Comparison of ENCODE assay signal across 14 cellular contexts in the genomic region with DNA sequence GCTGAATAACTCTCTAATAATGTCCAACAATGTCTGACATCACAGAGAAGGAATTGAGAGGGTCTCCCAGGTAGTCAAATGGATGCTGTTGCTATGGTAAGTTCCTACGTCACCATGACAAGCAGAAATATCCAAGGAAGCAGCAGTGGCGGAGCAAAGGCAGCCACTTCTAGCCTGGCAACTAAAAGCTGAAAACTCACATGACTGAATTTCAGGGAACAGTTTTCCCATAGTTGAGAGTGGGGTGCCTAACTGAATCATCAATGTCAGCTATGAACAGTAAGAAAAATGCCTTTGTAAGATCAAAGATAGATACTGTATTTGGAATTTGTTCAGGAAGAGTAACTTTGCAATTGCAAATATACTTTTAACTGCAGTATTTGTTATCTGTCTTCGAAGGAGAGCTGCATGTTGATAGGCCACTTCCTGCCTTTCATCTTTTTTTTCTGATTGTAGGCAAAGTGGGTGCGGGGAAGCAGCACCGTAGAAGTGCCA.
DNase-seq lines count a peak whose midpoint lies in the region; ATAC-seq, FAIRE-seq and TF ChIP-seq lines count a peak whose summit lies in the region.
"Had no signal": no experiment of that assay in that cellular context is flagged by ENCODE, and none has a peak within 500 bp of the region (broad histone marks: within the 10 kb centered on the region; RNA-seq: fewer than 3 reads in every experiment).

No MANE protein-coding gene starts in this region.

- no peak for TF ChIP-seq CTCF in WTC11 (IDR thresholded peaks at IDR 0.05)
- no peak for TF ChIP-seq CTCF in GM20000 (IDR thresholded peaks at IDR 0.05; ENCODE audit: extremely low read depth, missing control alignments)
- no peak for TF ChIP-seq CTCF in D721Med (IDR thresholded peaks at IDR 0.05; ENCODE audit: insufficient read depth, missing control alignments)

- no peaks in the 10 kb centered on the region for H3K27me3 ChIP-seq in CD4-positive, CD25-positive, alpha-beta regulatory T cell (ENCODE audit: control insufficient read depth, insufficient read depth, low read length)
- no peaks in the 10 kb centered on the region for H3K27me3 ChIP-seq in iPS-18a (ENCODE audit: control insufficient read depth, insufficient read depth, low read length)
- H3K27me3 ChIP-seq: breast epithelium, neutrophil had no signal

- H3K36me3 Mint-ChIP-seq in CD4-positive, CD25-positive, alpha-beta regulatory T cell, result no peaks in the 10 kb centered on the region
- H3K36me3 Mint-ChIP-seq in WTC11, result peaks cover 9% of the 10 kb centered on the region

- peaks cover 43 to 59% (median 44%) of the 10 kb centered on the region in 4 donors for H3K4me1 Mint-ChIP-seq in CD4-positive, CD25-positive, alpha-beta regulatory T cell
- H3K4me1 Mint-ChIP-seq in WTC11, result peaks cover 51% of the 10 kb centered on the region

- H3K4me1 ChIP-seq in CD4-positive, CD25-positive, alpha-beta regulatory T cell (ENCODE audit: control insufficient read depth, insufficient read depth, low read length, poor library complexity, severe bottlenecking), result peaks cover 20% of the 10 kb centered on the region
- H3K4me1 ChIP-seq in iPS-18a (ENCODE audit: control insufficient read depth, low read depth, low read length), result peaks cover 15% of the 10 kb centered on the region
- H3K4me1 ChIP-seq: breast epithelium had no signal

- no peaks in the 10 kb centered on the region for H3K36me3 ChIP-seq in CD4-positive, CD25-positive, alpha-beta regulatory T cell (ENCODE audit: control insufficient read depth, insufficient read depth, low read length)
- H3K36me3 ChIP-seq in iPS-18a (ENCODE audit: control insufficient read depth, low read depth, low read length), result no peaks in the 10 kb centered on the region
- H3K36me3 ChIP-seq: breast epithelium, HAP-1, lower lobe of right lung, neutrophil had no signal

- no peaks in the 10 kb centered on the region for H3K27me3 Mint-ChIP-seq in CD4-positive, CD25-positive, alpha-beta regulatory T cell
- no peaks in the 10 kb centered on the region for H3K27me3 Mint-ChIP-seq in WTC11 (ENCODE audit: low read depth)

- CTCF ChIA-PET in WTC11 (lab: Charles Lee), result interaction anchor here (0.8 to 2.0 kb wide), 5 partner anchors 9 to 57 kb away, joined by 3 to 9 read pairs (median 7); no protein-coding TSS in a partner anchor

- peak in 2 of 3 donors; percentile 43 to 56 for DNase-seq in CD4-positive, CD25-positive, alpha-beta regulatory T cell
- DNase-seq in ELF-1 (ENCODE audit: low read depth, low spot score), result peak; percentile 25
- peak; percentile 14 for DNase-seq in WTC11 (ENCODE audit: low spot score)
- no peak for DNase-seq in GM20000 (ENCODE audit: low spot score)
- DNase-seq in amygdala (lab: John Stamatoyannopoulos, UW), result no peak
- DNase-seq in D721Med (ENCODE audit: insufficient read length, low spot score), result no peak
- DNase-seq: lower lobe of right lung, NCI-H2171 treated with DMSO at 0.1 percent for 48 hours had no signal

- no peak overlapping the region for H3K27ac ChIP-seq in CD4-positive, CD25-positive, alpha-beta regulatory T cell (ENCODE audit: insufficient read depth, low read length, poor library complexity, severe bottlenecking)
- peak overlapping the region; percentile 13 for H3K27ac ChIP-seq in iPS-18a (ENCODE audit: low read length)
- H3K27ac ChIP-seq: breast epithelium, lower lobe of right lung, neutrophil had no signal

- no peaks in the 10 kb centered on the region for H3K9me3 ChIP-seq in CD4-positive, CD25-positive, alpha-beta regulatory T cell (ENCODE audit: control insufficient read depth in 2 of 2, low read length in 2 of 2)
- no peaks in the 10 kb centered on the region for H3K9me3 ChIP-seq in iPS-18a (ENCODE audit: control insufficient read depth, low read depth, low read length)
- H3K9me3 ChIP-seq: breast epithelium, HAP-1, lower lobe of right lung, neutrophil had no signal

- FAIRE-seq in D721Med (lab: Jason Lieb, UNC), result no peak
- FAIRE-seq: endothelial cell of umbilical vein had no signal

- H3K4me3 Mint-ChIP-seq in CD4-positive, CD25-positive, alpha-beta regulatory T cell, result peak overlapping the region in 2 of 4 donors; percentile 58 to 69
- H3K4me3 Mint-ChIP-seq in WTC11, result peak overlapping the region; percentile 18

- peak overlapping the region; percentile 68 for H3K4me3 ChIP-seq in CD4-positive, CD25-positive, alpha-beta regulatory T cell (ENCODE audit: low read depth, low read length)
- peak overlapping the region; percentile 21 for H3K4me3 ChIP-seq in iPS-18a (ENCODE audit: low read length)
- H3K4me3 ChIP-seq: breast epithelium, HAP-1, lower lobe of right lung had no signal

- no peak overlapping the region for H3K9ac ChIP-seq in iPS-18a (ENCODE audit: low read length)

- H3K9me3 Mint-ChIP-seq in CD4-positive, CD25-positive, alpha-beta regulatory T cell, result no peaks in the 10 kb centered on the region
- H3K9me3 Mint-ChIP-seq in WTC11, result peaks cover 11% of the 10 kb centered on the region

- peak overlapping the region in 2 of 3 donors; percentile 62 to 65 for H3K27ac Mint-ChIP-seq in CD4-positive, CD25-positive, alpha-beta regulatory T cell
- H3K27ac Mint-ChIP-seq in WTC11, result peak overlapping the region; percentile 10; the same call in 1 of the 2 replicates

- POLR2A ChIA-PET in WTC11 (lab: Charles Lee), result no interaction called here

- ATAC-seq in CD4-positive, CD25-positive, alpha-beta regulatory T cell (ENCODE audit: low read depth in 2 of 2), result peak in 1 of 2 donors; percentile 71
- ATAC-seq in WTC11 (peak; percentile 76), esophagus mucosa (no peak)
- ATAC-seq: lower lobe of right lung had no signal

TF ChIP-seq in WTC11, 78 proteins besides CTCF, POLR2A, EP300 and RAD21:
- TF ChIP-seq MYBL2 (CRISPR knock-in tag; IDR thresholded peaks at IDR 0.05), result no peak
- TF ChIP-seq TCF7 (CRISPR knock-in tag; IDR thresholded peaks at IDR 0.05; ENCODE audit: low read depth), result no peak
- no peak for TF ChIP-seq NFATC4 (CRISPR knock-in tag; IDR thresholded peaks at IDR 0.05)
- 0 out of 2 replicates have a peak, but pooled peaks have one; percentile 32 for TF ChIP-seq GABPB1 (CRISPR knock-in tag; IDR thresholded peaks at IDR 0.05)
- TF ChIP-seq NR2C2 (CRISPR knock-in tag; IDR thresholded peaks at IDR 0.05), result no peak
- no peak for TF ChIP-seq IRF2 (CRISPR knock-in tag; IDR thresholded peaks at IDR 0.05; ENCODE audit: borderline replicate concordance, low read depth)
- no peak for TF ChIP-seq ZNF121 (CRISPR knock-in tag; IDR thresholded peaks at IDR 0.05)
- TF ChIP-seq, protein P1, sequence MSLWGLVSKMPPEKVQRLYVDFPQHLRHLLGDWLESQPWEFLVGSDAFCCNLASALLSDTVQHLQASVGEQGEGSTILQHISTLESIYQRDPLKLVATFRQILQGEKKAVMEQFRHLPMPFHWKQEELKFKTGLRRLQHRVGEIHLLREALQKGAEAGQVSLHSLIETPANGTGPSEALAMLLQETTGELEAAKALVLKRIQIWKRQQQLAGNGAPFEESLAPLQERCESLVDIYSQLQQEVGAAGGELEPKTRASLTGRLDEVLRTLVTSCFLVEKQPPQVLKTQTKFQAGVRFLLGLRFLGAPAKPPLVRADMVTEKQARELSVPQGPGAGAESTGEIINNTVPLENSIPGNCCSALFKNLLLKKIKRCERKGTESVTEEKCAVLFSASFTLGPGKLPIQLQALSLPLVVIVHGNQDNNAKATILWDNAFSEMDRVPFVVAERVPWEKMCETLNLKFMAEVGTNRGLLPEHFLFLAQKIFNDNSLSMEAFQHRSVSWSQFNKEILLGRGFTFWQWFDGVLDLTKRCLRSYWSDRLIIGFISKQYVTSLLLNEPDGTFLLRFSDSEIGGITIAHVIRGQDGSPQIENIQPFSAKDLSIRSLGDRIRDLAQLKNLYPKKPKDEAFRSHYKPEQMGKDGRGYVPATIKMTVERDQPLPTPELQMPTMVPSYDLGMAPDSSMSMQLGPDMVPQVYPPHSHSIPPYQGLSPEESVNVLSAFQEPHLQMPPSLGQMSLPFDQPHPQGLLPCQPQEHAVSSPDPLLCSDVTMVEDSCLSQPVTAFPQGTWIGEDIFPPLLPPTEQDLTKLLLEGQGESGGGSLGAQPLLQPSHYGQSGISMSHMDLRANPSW (CRISPR knock-in tag; conservative IDR thresholded peaks at IDR 0.05; ENCODE audit: low read depth), result no peak

Comparison
In these comparisons a context has a peak if more than half of its experiments do, and no peak if none do; other contexts are left out.
1. DNase-seq: peak in CD4-positive, CD25-positive, alpha-beta regulatory T cell (2 of 3), ELF-1 (single experiment) and WTC11 (single experiment); none in GM20000 (single experiment), amygdala (0 of 56) and D721Med (single experiment).